In the genomic region with DNA sequence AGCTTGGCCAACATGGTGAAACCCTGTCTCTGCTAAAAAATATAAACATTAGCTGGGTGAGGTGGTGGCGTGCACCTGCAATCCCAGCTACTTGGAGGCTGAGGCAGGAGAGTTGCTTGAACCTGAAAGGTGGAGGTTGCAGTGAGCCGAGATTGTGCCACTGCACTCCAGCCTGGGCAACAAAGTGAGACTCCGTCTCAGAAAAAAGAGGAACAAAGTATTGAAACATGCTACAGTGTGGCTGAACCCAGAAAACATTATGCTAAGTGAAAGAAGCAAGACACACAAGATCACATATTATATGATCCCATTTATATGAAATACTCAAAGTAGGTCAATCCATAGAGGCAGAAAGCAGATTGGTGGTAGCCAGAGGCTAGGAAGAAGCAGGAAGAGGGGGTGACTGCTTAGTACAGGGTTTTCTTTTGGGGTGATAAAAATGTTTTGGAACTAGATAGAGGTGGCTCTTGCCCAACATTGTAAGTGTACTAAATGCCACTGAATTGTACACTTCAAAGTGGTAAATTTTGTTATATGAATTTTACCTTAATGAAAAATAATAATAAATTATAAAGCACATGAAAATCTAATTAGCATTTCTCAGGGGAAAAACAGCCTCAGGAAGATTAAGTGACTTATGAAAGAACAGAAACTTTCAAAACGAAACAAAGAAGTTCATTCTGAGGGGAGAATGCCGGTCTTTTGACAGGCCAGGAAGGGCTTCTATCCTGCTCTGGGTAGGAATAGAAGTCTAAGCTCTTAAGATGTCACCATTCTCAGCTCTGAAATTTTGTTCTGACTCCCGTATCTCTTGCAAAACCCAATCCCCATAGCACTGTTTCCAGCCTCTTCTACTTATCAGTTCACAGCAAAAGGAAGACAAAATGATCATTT, we compare ENCODE assay signal across 12 cellular contexts.
DNase-seq lines count a peak whose midpoint lies in the region; ATAC-seq and TF ChIP-seq lines count a peak whose summit lies in the region.
"Had no signal": no experiment of that assay in that cellular context is flagged by ENCODE, and none has a peak within 500 bp of the region (broad histone marks: within the 10 kb centered on the region; RNA-seq: fewer than 3 reads in every experiment).

No MANE protein-coding gene starts in this region.

- peak overlapping the region; percentile 74 for H3K4me3 Mint-ChIP-seq in memory B cell
- H3K4me3 Mint-ChIP-seq: WTC11 had no signal

- H3K9me3 ChIP-seq in tibial nerve (no peaks in the 10 kb centered on the region), SK-N-SH (no peaks in the 10 kb centered on the region)

- H4K20me1 ChIP-seq in SK-N-SH (ENCODE audit: insufficient read depth), result no peaks in the 10 kb centered on the region

- no peak overlapping the region for H3K4me2 ChIP-seq in SK-N-SH
- H3K4me2 ChIP-seq: hepatocyte had no signal

- ATAC-seq in GM19023 (IDR thresholded peaks at IDR 0.05; ENCODE audit: unreplicated experiment) (peak; percentile 82), HG02610 (IDR thresholded peaks at IDR 0.05; ENCODE audit: unreplicated experiment) (peak; percentile 77), HG03575 (IDR thresholded peaks at IDR 0.05; ENCODE audit: extremely low read depth, insufficient number of reproducible peaks, low FRiP score, unreplicated experiment) (peak; percentile 61), memory B cell (ENCODE audit: low read depth) (peak; percentile 79)
- ATAC-seq: WTC11 had no signal

- H3K9me3 Mint-ChIP-seq in memory B cell, result peaks cover 1% of the 10 kb centered on the region

- no peak overlapping the region for H3K27ac ChIP-seq in tibial nerve
- no peak overlapping the region for H3K27ac ChIP-seq in SK-N-SH (ENCODE audit: low read depth in 2 of 2, low read length in 1 of 2)
- H3K27ac ChIP-seq: hepatocyte had no signal

- no peaks in the 10 kb centered on the region for H3F3A ChIP-seq in SK-N-SH (replicated peaks; ENCODE audit: insufficient read depth)

- 60% methylated on average over 6 of the region's 6 CpGs for WGBS in tibial nerve, 2 donors
- WGBS in SK-N-SH (ENCODE audit: low lambda C conversion rate), result 58% methylated on average over 6 of the region's 6 CpGs

- TF ChIP-seq RAD21 in SK-N-SH (IDR thresholded peaks at IDR 0.05; ENCODE audit: low read length), result no peak

- no peak for TF ChIP-seq EP300 in tibial nerve (IDR thresholded peaks at IDR 0.05)
- no peak for TF ChIP-seq EP300 in SK-N-SH (IDR thresholded peaks at IDR 0.05; ENCODE audit: borderline replicate concordance in 1 of 2, low read depth in 1 of 2, low read length in 1 of 2)

- TF ChIP-seq CTCF in tibial nerve (IDR thresholded peaks at IDR 0.05) (no peak), SK-N-SH (IDR thresholded peaks at IDR 0.05) (no peak)

- H3K27ac Mint-ChIP-seq in memory B cell, result peak overlapping the region; percentile 33
- H3K27ac Mint-ChIP-seq: WTC11 had no signal

- CTCF ChIA-PET in SK-N-SH (lab: Yijun Ruan, JAX), result no interaction called here

- H3K4me1 ChIP-seq in tibial nerve (peaks cover 0 to 6% (median 2%) of the 10 kb centered on the region in 4 donors), SK-N-SH (ENCODE audit: control insufficient read depth in 1 of 2, insufficient read depth in 2 of 2, low read depth in 1 of 2, low read length in 1 of 2) (no peaks in the 10 kb centered on the region)

- H3K36me3 ChIP-seq in tibial nerve (no peaks in the 10 kb centered on the region), H7 (replicated peaks; ENCODE audit: control insufficient read depth, insufficient read depth, low read length) (no peaks in the 10 kb centered on the region), SK-N-SH (replicated peaks in 1 of 2; ENCODE audit: control insufficient read depth in 1 of 2, insufficient read depth in 2 of 2, low read length in 1 of 2) (no peaks in the 10 kb centered on the region)

- POLR2A ChIA-PET in SK-N-SH (lab: Yijun Ruan, JAX), result no interaction called here

- no peak overlapping the region for H3K4me3 ChIP-seq in tibial nerve
- H3K4me3 ChIP-seq in H7 (ENCODE audit: insufficient read depth, low read depth, low read length), result no peak overlapping the region
- no peak overlapping the region for H3K4me3 ChIP-seq in SK-N-SH (ENCODE audit: low read depth in 2 of 2, low read length in 1 of 2)
- H3K4me3 ChIP-seq: hepatocyte had no signal

- TF ChIP-seq POLR2A in tibial nerve (IDR thresholded peaks at IDR 0.05), result no peak

- no peak overlapping the region for H3K9ac ChIP-seq in SK-N-SH

- no peaks in the 10 kb centered on the region for H3K9me2 ChIP-seq in SK-N-SH

- H3K79me2 ChIP-seq in SK-N-SH (ENCODE audit: insufficient read depth), result no peaks in the 10 kb centered on the region
- H3K79me2 ChIP-seq: hepatocyte had no signal

- DNase-seq in memory B cell (ENCODE audit: low spot score in 2 of 2) (no peak), tibial nerve (ENCODE audit: low spot score in 2 of 2) (no peak), H7 (no peak), SK-N-SH (no peak), NCI-H524 (lab: John Stamatoyannopoulos, UW) (no peak)
- DNase-seq: NCI-H146, occipital lobe had no signal

- peaks cover 7% of the 10 kb centered on the region for H3K27me3 Mint-ChIP-seq in memory B cell

- no peak overlapping the region for H2AFZ ChIP-seq in SK-N-SH (ENCODE audit: low read depth)
- H2AFZ ChIP-seq: hepatocyte had no signal

- peaks cover 17% of the 10 kb centered on the region for H3K4me1 Mint-ChIP-seq in memory B cell
- H3K4me1 Mint-ChIP-seq: WTC11 had no signal

- peaks cover 1% of the 10 kb centered on the region for H3K36me3 Mint-ChIP-seq in memory B cell
- H3K36me3 Mint-ChIP-seq: WTC11 had no signal

- H3K27me3 ChIP-seq in tibial nerve (no peaks in the 10 kb centered on the region), H7 (ENCODE audit: control insufficient read depth, insufficient read depth, low read length) (no peaks in the 10 kb centered on the region; the same call in 1 of the 2 replicates), SK-N-SH (ENCODE audit: insufficient read depth) (no peaks in the 10 kb centered on the region; the same call in 1 of the 2 replicates)

TF ChIP-seq in SK-N-SH, 30 proteins besides CTCF, POLR2A, EP300 and RAD21 (continues in another document):
- no peak for TF ChIP-seq GATA2 (CRISPR knock-in tag; IDR thresholded peaks at IDR 0.05)
- TF ChIP-seq SIN3A (IDR thresholded peaks at IDR 0.05; ENCODE audit: borderline replicate concordance, low read depth, low read length), result no peak
- no peak for TF ChIP-seq USF1 (IDR thresholded peaks at IDR 0.05; ENCODE audit: borderline replicate concordance, low read depth)
- TF ChIP-seq JUND (IDR thresholded peaks at IDR 0.05), result no peak
- TF ChIP-seq, protein P1, sequence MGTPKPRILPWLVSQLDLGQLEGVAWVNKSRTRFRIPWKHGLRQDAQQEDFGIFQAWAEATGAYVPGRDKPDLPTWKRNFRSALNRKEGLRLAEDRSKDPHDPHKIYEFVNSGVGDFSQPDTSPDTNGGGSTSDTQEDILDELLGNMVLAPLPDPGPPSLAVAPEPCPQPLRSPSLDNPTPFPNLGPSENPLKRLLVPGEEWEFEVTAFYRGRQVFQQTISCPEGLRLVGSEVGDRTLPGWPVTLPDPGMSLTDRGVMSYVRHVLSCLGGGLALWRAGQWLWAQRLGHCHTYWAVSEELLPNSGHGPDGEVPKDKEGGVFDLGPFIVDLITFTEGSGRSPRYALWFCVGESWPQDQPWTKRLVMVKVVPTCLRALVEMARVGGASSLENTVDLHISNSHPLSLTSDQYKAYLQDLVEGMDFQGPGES (IDR thresholded peaks at IDR 0.05; ENCODE audit: low read depth, low read length), result no peak
- no peak for TF ChIP-seq ELF1 (IDR thresholded peaks at IDR 0.05)
- no peak for TF ChIP-seq TEAD4 (IDR thresholded peaks at IDR 0.05; ENCODE audit: borderline replicate concordance, insufficient read depth)
- TF ChIP-seq FOXJ3 (CRISPR knock-in tag; IDR thresholded peaks at IDR 0.05), result no peak
- TF ChIP-seq PBX3 (IDR thresholded peaks at IDR 0.05), result no peak
- no peak for TF ChIP-seq EZH2phosphoT487 (IDR thresholded peaks at IDR 0.05; ENCODE audit: borderline replicate concordance, low read depth)
- TF ChIP-seq NFIC (IDR thresholded peaks at IDR 0.05; ENCODE audit: borderline replicate concordance), result no peak
